7 cellular contexts compared by ENCODE assay signal in genomic region chr1:28518000-28518744, GRCh38. TPM values are rescaled to one million over a fixed set of nuclear protein-coding genes. Genes with fewer than 3 reads are reported as not detected.
DNase-seq lines count a peak whose midpoint lies in the region; ATAC-seq and TF ChIP-seq lines count a peak whose summit lies in the region.

No MANE protein-coding gene starts in this region.

- TF ChIP-seq CTCF in astrocyte of the spinal cord (IDR thresholded peaks at IDR 0.05; ENCODE audit: low read depth, low read length) (peak; percentile 95), gastrocnemius medialis (IDR thresholded peaks at IDR 0.05 in 4 of 5, conservative IDR thresholded peaks at IDR 0.05 in 1 of 5) (peak; percentile 98 to 100 (median 99))

- H3K4me1 ChIP-seq in iPS DF 6.9 (ENCODE audit: control insufficient read depth, insufficient read depth, low read length) = peaks cover 9% of the 10 kb centered on the region
- peaks cover 5 to 13% of the 10 kb centered on the region in 2 donors for H3K4me1 ChIP-seq in gastrocnemius medialis

- TF ChIP-seq POLR2A in gastrocnemius medialis (IDR thresholded peaks at IDR 0.05) = peak; percentile 45 to 63

- in situ Hi-C loops in astrocyte of the spinal cord (cut with HindIII; ENCODE audit: low sequenced_read_pairs) = no loop called here
- in situ Hi-C loops in gastrocnemius medialis (cut with MboI; ENCODE audit: low sequenced_read_pairs in 4 of 4) = loop anchor here (5.0 to 25.0 kb wide), 5 partner anchors 84 to 369 kb away; no protein-coding TSS in a partner anchor

- no CpG with 5 or more reads among the region's 92 CpGs for WGBS in iPS DF 6.9 (ENCODE audit: insufficient coverage, insufficient read length)

- peak; percentile 35 to 74 for DNase-seq in NCI-H187 (lab: John Stamatoyannopoulos, UW)
- DNase-seq in T1000 (lab: John Stamatoyannopoulos, UW) = peak; percentile 85
- peak; percentile 90 for DNase-seq in astrocyte of the spinal cord (ENCODE audit: low read depth, low spot score)
- DNase-seq in iPS DF 6.9 (ENCODE audit: low read depth, low spot score) = no peak
- peak; percentile 79 to 85 for DNase-seq in gastrocnemius medialis

- H3K27me3 ChIP-seq in iPS DF 6.9 (ENCODE audit: control insufficient read depth, insufficient read depth, low read length) (no peaks in the 10 kb centered on the region), gastrocnemius medialis (no peaks in the 10 kb centered on the region)

- H3K36me3 ChIP-seq in iPS DF 6.9 (ENCODE audit: control insufficient read depth, insufficient read depth, low read length) = no peaks in the 10 kb centered on the region; the same call in 1 of the 2 replicates
- H3K36me3 ChIP-seq in gastrocnemius medialis = peaks cover 0 to 10% of the 10 kb centered on the region in 2 donors

- H3K4me3 ChIP-seq in astrocyte of the spinal cord (ENCODE audit: low read depth, low read length) (peak overlapping the region; percentile 71), iPS DF 6.9 (ENCODE audit: low read length) (peak overlapping the region; percentile 69; the same call in 1 of the 2 replicates), gastrocnemius medialis (peak overlapping the region; percentile 58 to 93 (median 67))

- H3K27ac ChIP-seq in iPS DF 6.9 (ENCODE audit: low read length) = no peak overlapping the region
- H3K27ac ChIP-seq in gastrocnemius medialis = peak overlapping the region; percentile 65 to 92 (median 82)

- intact Hi-C loops in gastrocnemius medialis (cut with DNase I; ENCODE audit: low total_unique reads) = loop anchor here (1.0 to 10.0 kb wide), 6 partner anchors 35 to 667 kb away; partner anchors contain the start of genes SRSF4, TRNAU1AP and YTHDF2

- ATAC-seq in GM18502 (IDR thresholded peaks at IDR 0.05; ENCODE audit: poor library complexity, unreplicated experiment) = peak; percentile 62
- ATAC-seq in HG02885 (IDR thresholded peaks at IDR 0.05; ENCODE audit: poor library complexity, unreplicated experiment) = peak; percentile 85
- peak; percentile 90 to 91 for ATAC-seq in gastrocnemius medialis

- no peaks in the 10 kb centered on the region for H3K9me3 ChIP-seq in iPS DF 6.9 (ENCODE audit: control insufficient read depth, insufficient read depth, low read length)
- no peaks in the 10 kb centered on the region for H3K9me3 ChIP-seq in gastrocnemius medialis

RNA-seq across cellular contexts. Expression of gene RCC1, which starts 12.3 kb away (rescaled TPM):
- 10 to 100 TPM in 2 of 4 donors, 1 to 10 TPM in 2; 6.1 to 24.5 (median 13.7) TPM for total RNA-seq in gastrocnemius medialis

RNA-seq across cellular contexts. Expression of gene TRNAU1AP, which starts 34.7 kb away (rescaled TPM):
- 10 to 100 TPM in 3 of 4 donors, 1 to 10 TPM in 1; 5.3 to 19.7 (median 12.0) TPM for total RNA-seq in gastrocnemius medialis
